Comparison of ENCODE assay signal across 8 cellular contexts in genomic region chr12:6635375-6635855, GRCh38. TPM values are rescaled to one million over a fixed set of nuclear protein-coding genes. Genes with fewer than 3 reads are reported as not detected.
DNase-seq lines count a peak whose midpoint lies in the region; ATAC-seq and TF ChIP-seq lines count a peak whose summit lies in the region.

No MANE protein-coding gene starts in this region.

- H3K18ac ChIP-seq in mesendoderm (ENCODE audit: low read length), result no peak overlapping the region

- H3K27me3 ChIP-seq in mesendoderm (ENCODE audit: insufficient read depth, low read length, poor library complexity), result no peaks in the 10 kb centered on the region

- H4K5ac ChIP-seq in mesendoderm (ENCODE audit: low read length), result no peak overlapping the region

- peaks cover 8% of the 10 kb centered on the region for H3K4me1 ChIP-seq in mesendoderm (ENCODE audit: control insufficient read depth, low read depth, low read length)

- H3K79me1 ChIP-seq in mesendoderm (ENCODE audit: low read length), result no peaks in the 10 kb centered on the region

- H2AK5ac ChIP-seq in mesendoderm (ENCODE audit: low read length), result no peak overlapping the region

- no peak overlapping the region for H2BK5ac ChIP-seq in mesendoderm (ENCODE audit: low read length)

- POLR2A ChIA-PET in GM10248 (lab: Yijun Ruan, JAX), result interaction anchor here (0.5 to 2.1 kb wide), 8 partner anchors 8 to 318 kb away, joined by 3 to 7 read pairs (median 5); partner anchors contain the start of genes GAPDH and ZNF384

- intact Hi-C loops in CD14-positive monocyte (cut with micrococcal nuclease) (no loop called here), head of caudate nucleus (cut with DNase I) (no loop called here)

- H3K4me3 Mint-ChIP-seq in CD14-positive monocyte, result peak overlapping the region in 1 of 2 donors; percentile 24

- no peak for TF ChIP-seq CTCF in GM10248 (IDR thresholded peaks at IDR 0.05; ENCODE audit: control extremely low read depth, extremely low read depth, low read depth, missing control alignments)
- TF ChIP-seq CTCF in CD14-positive monocyte (IDR thresholded peaks at IDR 0.05), result no peak

- peak overlapping the region in 1 of 7 donors; percentile 21 for H3K27ac Mint-ChIP-seq in CD14-positive monocyte

- H3K4ac ChIP-seq in mesendoderm (ENCODE audit: low read depth, low read length), result no peak overlapping the region

- peak; percentile 71 for DNase-seq in GM10248 (ENCODE audit: extremely low spot score)
- peak; percentile 47 for DNase-seq in activated CD8-positive, alpha-beta memory T cell treated with anti-CD3 and anti-CD28 coated beads, Interleukin-2, amount 50 U/mL, for 24 hours (ENCODE audit: extremely low read depth)
- DNase-seq in mesendoderm, result peak; percentile 74
- no peak for DNase-seq in CD14-positive monocyte (ENCODE audit: low spot score)
- no peak for DNase-seq in head of caudate nucleus
- no peak for DNase-seq in 8988T

- H3K36me3 Mint-ChIP-seq in CD14-positive monocyte, result no peaks in the 10 kb centered on the region

- peaks cover 0 to 2% (median 0%) of the 10 kb centered on the region in 7 donors for H3K9me3 Mint-ChIP-seq in CD14-positive monocyte

- peaks cover 0 to 8% (median 5%) of the 10 kb centered on the region in 3 donors for H3K27me3 Mint-ChIP-seq in CD14-positive monocyte (ENCODE audit: low read depth in 3 of 3)

- H3K79me2 ChIP-seq in mesendoderm (ENCODE audit: control insufficient read depth, insufficient read depth, low read length), result no peaks in the 10 kb centered on the region

- WGBS in mesendoderm (ENCODE audit: extremely low coverage, insufficient coverage, low lambda C conversion rate), result no CpG with 5 or more reads among the region's 5 CpGs

- peak overlapping the region; percentile 30 for H3K56ac ChIP-seq in mesendoderm (ENCODE audit: low read length)

- no peak overlapping the region for H3K9ac ChIP-seq in mesendoderm (ENCODE audit: low read length)

- no peak overlapping the region for H3K4me3 ChIP-seq in mesendoderm (ENCODE audit: low read length)

- H4K8ac ChIP-seq in mesendoderm (ENCODE audit: low read depth, low read length), result no peak overlapping the region

- no peak overlapping the region for H3K27ac ChIP-seq in mesendoderm (ENCODE audit: low read depth, low read length)

- H2BK15ac ChIP-seq in mesendoderm (replicated peaks; ENCODE audit: low read depth), result no peak overlapping the region

- no peak overlapping the region for H2BK120ac ChIP-seq in mesendoderm (ENCODE audit: low read depth, low read length)

- ATAC-seq in HG03354 (IDR thresholded peaks at IDR 0.05; ENCODE audit: poor library complexity, severe bottlenecking, unreplicated experiment) (peak; percentile 59), HG03097 (IDR thresholded peaks at IDR 0.05; ENCODE audit: low FRiP score, unreplicated experiment) (no peak)

- H3K4me1 Mint-ChIP-seq in CD14-positive monocyte, result peaks cover 53% of the 10 kb centered on the region

- H3K36me3 ChIP-seq in mesendoderm (ENCODE audit: control insufficient read depth, insufficient read depth, low read length), result no peaks in the 10 kb centered on the region

- H3K23ac ChIP-seq in mesendoderm (ENCODE audit: low read length), result no peak overlapping the region

- CTCF ChIA-PET in GM10248 (lab: Yijun Ruan, JAX), result interaction anchor here (0.7 to 7.5 kb wide), 15 partner anchors 9 to 189 kb away, joined by 3 to 57 read pairs (median 3); no protein-coding TSS in a partner anchor

- no peak overlapping the region for H3K4me2 ChIP-seq in mesendoderm (ENCODE audit: low read length)

RNA-seq across cellular contexts. Expression of gene LPAR5, which starts 0.3 kb away (rescaled TPM):
- 0.37 TPM for polyA plus RNA-seq in mesendoderm (2013, experiment 1 of 2)
- polyA plus RNA-seq in mesendoderm (2013, experiment 2 of 2), result 0.28 TPM
- polyA plus RNA-seq in CD14-positive monocyte, result under 1 TPM; 0.14 to 0.18 TPM

RNA-seq across cellular contexts. Expression of gene ACRBP, which starts 11.8 kb away (rescaled TPM):
- 0.38 TPM for polyA plus RNA-seq in mesendoderm (2013, experiment 1 of 2)
- polyA plus RNA-seq in mesendoderm (2013, experiment 2 of 2), result 0.55 TPM
- 10 to 100 TPM; 10.2 to 10.3 TPM for polyA plus RNA-seq in CD14-positive monocyte

RNA-seq across cellular contexts. Expression of gene ING4, which starts 27.5 kb away (rescaled TPM):
- 11.7 TPM for polyA plus RNA-seq in mesendoderm (2013, experiment 1 of 2)
- polyA plus RNA-seq in mesendoderm (2013, experiment 2 of 2), result 11.7 TPM
- polyA plus RNA-seq in CD14-positive monocyte, result 10 to 100 TPM; 62.2 to 64.0 TPM

RNA-seq across cellular contexts. Expression of gene CHD4, which starts 28.2 kb away (rescaled TPM):
- polyA plus RNA-seq in mesendoderm (2013, experiment 1 of 2), result 145 TPM
- polyA plus RNA-seq in mesendoderm (2013, experiment 2 of 2), result 139 TPM
- 10 to 100 TPM in 1 of 2 donors, 1 to 10 TPM in 1; 9.9 to 16.2 TPM for polyA plus RNA-seq in CD14-positive monocyte

RNA-seq across cellular contexts. Expression of gene ZNF384, which starts 53.8 kb away (rescaled TPM):
- 57.5 TPM for polyA plus RNA-seq in mesendoderm (2013, experiment 1 of 2)
- 61.4 TPM for polyA plus RNA-seq in mesendoderm (2013, experiment 2 of 2)
- polyA plus RNA-seq in CD14-positive monocyte, result 10 to 100 TPM in 1 of 2 donors, 1 to 10 TPM in 1; 9.6 to 10.9 TPM

Comparison
In these comparisons a context has a peak if more than half of its experiments do, and no peak if none do; other contexts are left out.
1. DNase-seq: peak in GM10248 (single experiment), activated CD8-positive, alpha-beta memory T cell treated with anti-CD3 and anti-CD28 coated beads, Interleukin-2, amount 50 U/mL, for 24 hours (single experiment) and mesendoderm (single experiment); none in CD14-positive monocyte (single experiment), head of caudate nucleus (0 of 42) and 8988T (single experiment).